In the genomic region with DNA sequence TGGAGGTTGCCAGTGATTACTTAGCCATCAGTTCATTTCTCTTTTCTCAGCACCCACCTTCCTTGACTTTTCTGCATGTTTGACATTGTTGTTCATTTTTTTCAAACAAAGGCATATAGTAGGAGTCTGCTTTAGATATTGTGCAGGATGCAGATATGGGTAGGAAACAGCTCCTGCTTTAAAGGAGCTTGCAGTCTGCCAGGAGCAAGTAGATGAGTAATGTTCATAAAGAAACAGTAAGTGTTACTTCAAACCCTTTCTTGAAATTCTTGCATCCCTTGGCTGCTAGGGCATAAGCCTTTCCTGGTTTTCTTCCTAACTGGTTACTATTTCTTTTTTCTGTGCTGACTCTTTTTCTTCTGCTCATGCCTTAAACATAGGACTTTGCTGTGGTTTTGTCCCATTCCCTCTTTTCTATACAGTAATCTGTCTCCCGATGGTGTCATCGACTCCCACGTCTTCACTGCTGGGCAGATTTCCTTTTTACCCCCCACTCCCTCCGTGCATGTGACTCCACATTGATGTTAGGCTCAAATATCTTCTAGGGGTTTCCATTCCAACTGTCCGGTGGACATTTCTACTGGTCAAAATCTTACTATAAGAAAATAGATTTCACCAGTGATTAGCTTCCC, we compare ENCODE assay signal across 19 cellular contexts. TPM values are rescaled to one million over a fixed set of nuclear protein-coding genes. Genes with fewer than 3 reads are reported as not detected.
DNase-seq lines count a peak whose midpoint lies in the region; FAIRE-seq and TF ChIP-seq lines count a peak whose summit lies in the region.
"Had no signal": no experiment of that assay in that cellular context is flagged by ENCODE, and none has a peak within 500 bp of the region (broad histone marks: within the 10 kb centered on the region; RNA-seq: fewer than 3 reads in every experiment).

No MANE protein-coding gene starts in this region.

- dilution Hi-C loops in endothelial cell of umbilical vein (cut with MboI; ENCODE audit: extremely low pct_ligation_motif_present, low sequenced_read_pairs), result no loop called here

- H3K14ac ChIP-seq in trophoblast cell (ENCODE audit: low read length), result no peak overlapping the region

- intact Hi-C loops in endothelial cell of umbilical vein (cut with micrococcal nuclease), result loop anchor here (2.0 kb wide), 1 partner anchor 21 kb away; no protein-coding TSS in a partner anchor

- H3K27ac ChIP-seq in GM23248, result no peak overlapping the region
- no peak overlapping the region for H3K27ac ChIP-seq in astrocyte (ENCODE audit: low read depth, low read length)
- no peak overlapping the region for H3K27ac ChIP-seq in endothelial cell of umbilical vein (ENCODE audit: insufficient read depth, low read depth, low read length)
- no peak overlapping the region for H3K27ac ChIP-seq in trophoblast cell (ENCODE audit: low read depth, low read length)
- H3K27ac ChIP-seq: BLaER1 had no signal

- H3K9me2 ChIP-seq in GM23248 (ENCODE audit: insufficient read depth), result no peaks in the 10 kb centered on the region

- TF ChIP-seq CTCF in astrocyte (IDR thresholded peaks at IDR 0.05; ENCODE audit: insufficient read depth, low read depth, low read length) (no peak), endothelial cell of umbilical vein (IDR thresholded peaks at IDR 0.05; ENCODE audit: extremely low read depth in 1 of 2, insufficient read depth in 1 of 2, low read depth in 1 of 2, low read length in 2 of 2) (no peak), GM10248 (IDR thresholded peaks at IDR 0.05; ENCODE audit: control extremely low read depth, extremely low read depth, low read depth, missing control alignments) (no peak)

- H3K4me3 ChIP-seq in GM23248, result no peak overlapping the region
- no peak overlapping the region for H3K4me3 ChIP-seq in astrocyte (ENCODE audit: insufficient read depth, low read depth, low read length)
- no peak overlapping the region for H3K4me3 ChIP-seq in endothelial cell of umbilical vein (replicated peaks in 1 of 3; ENCODE audit: insufficient read depth in 1 of 3, low read depth in 1 of 3, low read length in 3 of 3)
- no peak overlapping the region for H3K4me3 ChIP-seq in trophoblast cell (ENCODE audit: low read depth, low read length)
- H3K4me3 ChIP-seq: BLaER1, GM12878, GM23338 had no signal

- no peak overlapping the region for H3K9ac ChIP-seq in GM23248
- H3K9ac ChIP-seq in astrocyte (ENCODE audit: low read length), result no peak overlapping the region
- no peak overlapping the region for H3K9ac ChIP-seq in endothelial cell of umbilical vein (replicated peaks; ENCODE audit: extremely low read depth, insufficient read depth, low read length)
- H3K9ac ChIP-seq in trophoblast cell (ENCODE audit: low read length), result no peak overlapping the region
- H3K9ac ChIP-seq: BLaER1 had no signal

- no peak overlapping the region for H2BK5ac ChIP-seq in trophoblast cell (ENCODE audit: low read depth, low read length, poor library complexity)

- CTCF ChIA-PET in endothelial cell of umbilical vein (lab: Charles Lee) (no interaction called here), GM10248 (lab: Yijun Ruan, JAX) (interaction anchor here (1.5 to 1.9 kb wide), 2 partner anchors 11 to 19 kb away, joined by 4 to 5 read pairs; no protein-coding TSS in a partner anchor)

- 78 to 81% methylated on average over 5 of the region's 5 CpGs for WGBS in GM23248 (ENCODE audit: low coverage in 1 of 2, low lambda C conversion rate in 2 of 2, missing lambda C conversion rate in 2 of 2), 2 experiments
- WGBS in trophoblast cell (ENCODE audit: extremely low coverage, insufficient coverage, insufficient read length), result no CpG with 5 or more reads among the region's 5 CpGs

- H4K20me1 ChIP-seq in GM23248 (ENCODE audit: insufficient read depth) (no peaks in the 10 kb centered on the region), astrocyte (ENCODE audit: insufficient read depth, low read length) (no peaks in the 10 kb centered on the region), endothelial cell of umbilical vein (replicated peaks; ENCODE audit: control insufficient read depth, extremely low read depth, insufficient read depth, low read length) (no peaks in the 10 kb centered on the region)
- H4K20me1 ChIP-seq: BLaER1 had no signal

- H4K91ac ChIP-seq in trophoblast cell (ENCODE audit: low read depth, low read length), result no peak overlapping the region

- H3K9me1 ChIP-seq in endothelial cell of umbilical vein (replicated peaks; ENCODE audit: control insufficient read depth, extremely low read depth, insufficient read depth, low read length), result no peaks in the 10 kb centered on the region

- H2BK120ac ChIP-seq in trophoblast cell (ENCODE audit: insufficient read depth, low read length, poor library complexity), result no peak overlapping the region

- no peak overlapping the region for H3K18ac ChIP-seq in trophoblast cell (ENCODE audit: low read length)

- no peaks in the 10 kb centered on the region for H3K9me3 ChIP-seq in GM23248 (ENCODE audit: low read depth)
- no peaks in the 10 kb centered on the region for H3K9me3 ChIP-seq in astrocyte (ENCODE audit: insufficient read depth, low read depth, low read length)
- H3K9me3 ChIP-seq in endothelial cell of umbilical vein (replicated peaks; ENCODE audit: control insufficient read depth, insufficient read depth, low read length), result no peaks in the 10 kb centered on the region
- H3K9me3 ChIP-seq in trophoblast cell (ENCODE audit: insufficient read depth, low read depth, low read length), result no peaks in the 10 kb centered on the region
- H3K9me3 ChIP-seq: BLaER1 had no signal

- no peaks in the 10 kb centered on the region for H3K79me2 ChIP-seq in GM23248 (ENCODE audit: insufficient read depth)
- peaks cover 17% of the 10 kb centered on the region for H3K79me2 ChIP-seq in astrocyte (ENCODE audit: insufficient read depth, low read length)
- H3K79me2 ChIP-seq in endothelial cell of umbilical vein (ENCODE audit: control insufficient read depth, insufficient read depth, low read length), result no peaks in the 10 kb centered on the region
- no peaks in the 10 kb centered on the region for H3K79me2 ChIP-seq in trophoblast cell (ENCODE audit: control insufficient read depth, insufficient read depth, low read length, poor library complexity)

- no peak overlapping the region for H4K8ac ChIP-seq in trophoblast cell (ENCODE audit: low read depth, low read length)

- 0 out of 2 replicates have a peak, but pooled peaks cover 14% of the 10 kb centered on the region for H3K4me1 ChIP-seq in GM23248 (ENCODE audit: insufficient read depth)
- H3K4me1 ChIP-seq in astrocyte (ENCODE audit: insufficient read depth, low read length), result peaks cover 16% of the 10 kb centered on the region
- no peaks in the 10 kb centered on the region for H3K4me1 ChIP-seq in endothelial cell of umbilical vein (ENCODE audit: control insufficient read depth, extremely low read depth, insufficient read depth, low read length)
- peaks cover 2% of the 10 kb centered on the region in 2 experiments for H3K4me1 ChIP-seq in trophoblast cell (ENCODE audit: control insufficient read depth in 1 of 2, insufficient read depth in 2 of 2, low read length in 2 of 2)

- peaks cover 5% of the 10 kb centered on the region; the same call in 1 of the 2 replicates for H3F3A ChIP-seq in GM23248 (ENCODE audit: insufficient read depth)

- H2BK12ac ChIP-seq in trophoblast cell (ENCODE audit: low read length), result no peak overlapping the region

- H3K27me3 Mint-ChIP-seq in astrocyte (ENCODE audit: low read depth, unreplicated experiment), result no peaks in the 10 kb centered on the region
- H3K27me3 Mint-ChIP-seq: CD4-positive, alpha-beta memory T cell had no signal

- no peak overlapping the region for H4K12ac ChIP-seq in trophoblast cell (ENCODE audit: low read depth, low read length)

- no peaks in the 10 kb centered on the region for H3K4me1 Mint-ChIP-seq in astrocyte (ENCODE audit: low read depth, unreplicated experiment)
- H3K4me1 Mint-ChIP-seq: GM23338, IgD-negative memory B cell had no signal

- no peak for TF ChIP-seq POLR2A in endothelial cell of umbilical vein (IDR thresholded peaks at IDR 0.05; ENCODE audit: low read depth, low read length)

- H3K27ac Mint-ChIP-seq in astrocyte (ENCODE audit: unreplicated experiment), result no peak overlapping the region
- H3K27ac Mint-ChIP-seq: CD14-positive monocyte; CD4-positive, alpha-beta memory T cell; GM23338; IgD-negative memory B cell had no signal

- FAIRE-seq in astrocyte (lab: Jason Lieb, UNC) (no peak), endothelial cell of umbilical vein (lab: Jason Lieb, UNC) (peak; percentile 43)
- FAIRE-seq: GM12878, GM19239, H54, HepG2 had no signal

- H3K4me3 Mint-ChIP-seq in astrocyte (ENCODE audit: unreplicated experiment), result no peak overlapping the region
- H3K4me3 Mint-ChIP-seq: CD14-positive monocyte; CD4-positive, alpha-beta memory T cell; GM23338; IgD-negative memory B cell had no signal

- peaks cover 2% of the 10 kb centered on the region for H3K36me3 Mint-ChIP-seq in astrocyte (ENCODE audit: low read depth, unreplicated experiment)
- H3K36me3 Mint-ChIP-seq: CD14-positive monocyte; CD4-positive, alpha-beta memory T cell; IgD-negative memory B cell had no signal

- H2AFZ ChIP-seq in GM23248 (no peak overlapping the region), astrocyte (ENCODE audit: low read depth, low read length) (no peak overlapping the region), endothelial cell of umbilical vein (ENCODE audit: low read depth, low read length) (no peak overlapping the region), trophoblast cell (ENCODE audit: insufficient read depth, low read length, poor library complexity) (no peak overlapping the region)
- H2AFZ ChIP-seq: GM23338 had no signal

- no peaks in the 10 kb centered on the region for H3K9me3 Mint-ChIP-seq in astrocyte (ENCODE audit: unreplicated experiment)
- H3K9me3 Mint-ChIP-seq: CD14-positive monocyte; CD4-positive, alpha-beta memory T cell; GM23338; IgD-negative memory B cell had no signal

- H3K27me3 ChIP-seq in GM23248 (replicated peaks; ENCODE audit: insufficient read depth), result no peaks in the 10 kb centered on the region
- H3K27me3 ChIP-seq in astrocyte (ENCODE audit: insufficient read depth, low read length), result no peaks in the 10 kb centered on the region
- no peaks in the 10 kb centered on the region for H3K27me3 ChIP-seq in endothelial cell of umbilical vein (ENCODE audit: control insufficient read depth in 2 of 2, insufficient read depth in 2 of 2, low read length in 2 of 2)
- H3K27me3 ChIP-seq in trophoblast cell (ENCODE audit: insufficient read depth, low read length), result no peaks in the 10 kb centered on the region
- H3K27me3 ChIP-seq: BLaER1 had no signal

- no peaks in the 10 kb centered on the region for H3K79me1 ChIP-seq in trophoblast cell (ENCODE audit: low read length)

- POLR2A ChIA-PET in endothelial cell of umbilical vein (lab: Charles Lee), result no interaction called here
- POLR2A ChIA-PET in GM10248 (lab: Yijun Ruan, JAX), result no interaction called here

- BruUV-seq in endothelial cell of umbilical vein (replicated peaks; lab: Mats Ljungman, UMichigan), result no TSS peak

- no peak overlapping the region for H2AK5ac ChIP-seq in trophoblast cell (ENCODE audit: low read length)

- peak overlapping the region; percentile 90 for H3K23ac ChIP-seq in trophoblast cell (ENCODE audit: low read length)

- DNase-seq in GM23248 (peak; percentile 36), astrocyte (ENCODE audit: low read depth) (no peak), endothelial cell of umbilical vein (ENCODE audit: low read depth, low spot score) (peak; percentile 20), trophoblast cell (no peak), GM10248 (ENCODE audit: extremely low spot score) (no peak), SW480 (ENCODE audit: low spot score) (no peak), HCEC 1CT (no peak)
- DNase-seq: 8988T; CD4-positive, alpha-beta memory T cell; DMS79 treated with DMSO at 0.1 percent for 48 hours; GF-D8 had no signal

- no peaks in the 10 kb centered on the region for H3K36me3 ChIP-seq in GM23248 (ENCODE audit: low read depth)
- no peaks in the 10 kb centered on the region for H3K36me3 ChIP-seq in astrocyte (ENCODE audit: insufficient read depth, low read length)
- no peaks in the 10 kb centered on the region for H3K36me3 ChIP-seq in endothelial cell of umbilical vein (ENCODE audit: control insufficient read depth in 2 of 2, extremely low read depth in 1 of 2, insufficient read depth in 2 of 2, low read length in 2 of 2)
- peaks cover 0 to 1% of the 10 kb centered on the region in 2 experiments for H3K36me3 ChIP-seq in trophoblast cell (ENCODE audit: control insufficient read depth in 1 of 2, insufficient read depth in 2 of 2, low read length in 2 of 2)
- H3K36me3 ChIP-seq: BLaER1 had no signal

- H3K4me2 ChIP-seq in GM23248 (ENCODE audit: unreplicated experiment) (no peak overlapping the region), astrocyte (ENCODE audit: low read length) (peak overlapping the region; percentile 8), endothelial cell of umbilical vein (ENCODE audit: insufficient read depth, low read length) (no peak overlapping the region), trophoblast cell (ENCODE audit: low read length) (no peak overlapping the region)
- H3K4me2 ChIP-seq: BLaER1, GM23338 had no signal

- in situ Hi-C loops in GM23248 (cut with MboI), result no loop called here

- no peak overlapping the region for H3K4ac ChIP-seq in trophoblast cell (ENCODE audit: low read depth, low read length)

RNA-seq across cellular contexts. Expression of gene PTGFRN, which starts 20.4 kb away (rescaled TPM):
- 25.7 and 27.6 TPM in 2 replicates for total RNA-seq in GM23248 (2014; rRNA removed; shearing (Covaris generic))
- polyA plus RNA-seq in GM23248 (2016; fragmentation: Nextera tagmentation; extraction: Ambion mirVana) (14.7 and 15.2 TPM in 2 replicates), endothelial cell of umbilical vein (30.6 and 39.6 TPM in 2 replicates)
- total RNA-seq in astrocyte (157 and 213 TPM in 2 replicates), endothelial cell of umbilical vein (60.7 and 71.6 TPM in 2 replicates)
- polyA plus RNA-seq in endothelial cell of umbilical vein (2011; cell fraction: cytosol; rRNA removed), result 50.0 and 51.8 TPM in 2 replicates
- polyA plus RNA-seq in endothelial cell of umbilical vein (2011; cell fraction: nucleus; rRNA removed), result 30.1 and 35.3 TPM in 2 replicates
- 65.1 and 90.3 TPM in 2 replicates for polyA plus RNA-seq in endothelial cell of umbilical vein (2012)
- 88.1 and 118 TPM in 2 replicates for polyA minus RNA-seq in endothelial cell of umbilical vein
- polyA minus RNA-seq in endothelial cell of umbilical vein (2011; cell fraction: cytosol; rRNA and poly(A)+ RNA removed), result 12.9 TPM
- polyA minus RNA-seq in endothelial cell of umbilical vein (2011; cell fraction: nucleus; rRNA and poly(A)+ RNA removed), result 25.9 and 39.5 TPM in 2 replicates
- 83.0 and 85.0 TPM in 2 replicates for polyA plus RNA-seq in trophoblast cell (2013)
- polyA plus RNA-seq: IgD-negative memory B cell had no signal

Comparison
In these comparisons a context has a peak if more than half of its experiments do, and no peak if none do; other contexts are left out.
1. DNase-seq: peak in GM23248 (single experiment) and endothelial cell of umbilical vein (single experiment); none in astrocyte (single experiment), trophoblast cell (0 of 2), GM10248 (single experiment), SW480 (single experiment) and HCEC 1CT (single experiment).